In the genomic region with DNA sequence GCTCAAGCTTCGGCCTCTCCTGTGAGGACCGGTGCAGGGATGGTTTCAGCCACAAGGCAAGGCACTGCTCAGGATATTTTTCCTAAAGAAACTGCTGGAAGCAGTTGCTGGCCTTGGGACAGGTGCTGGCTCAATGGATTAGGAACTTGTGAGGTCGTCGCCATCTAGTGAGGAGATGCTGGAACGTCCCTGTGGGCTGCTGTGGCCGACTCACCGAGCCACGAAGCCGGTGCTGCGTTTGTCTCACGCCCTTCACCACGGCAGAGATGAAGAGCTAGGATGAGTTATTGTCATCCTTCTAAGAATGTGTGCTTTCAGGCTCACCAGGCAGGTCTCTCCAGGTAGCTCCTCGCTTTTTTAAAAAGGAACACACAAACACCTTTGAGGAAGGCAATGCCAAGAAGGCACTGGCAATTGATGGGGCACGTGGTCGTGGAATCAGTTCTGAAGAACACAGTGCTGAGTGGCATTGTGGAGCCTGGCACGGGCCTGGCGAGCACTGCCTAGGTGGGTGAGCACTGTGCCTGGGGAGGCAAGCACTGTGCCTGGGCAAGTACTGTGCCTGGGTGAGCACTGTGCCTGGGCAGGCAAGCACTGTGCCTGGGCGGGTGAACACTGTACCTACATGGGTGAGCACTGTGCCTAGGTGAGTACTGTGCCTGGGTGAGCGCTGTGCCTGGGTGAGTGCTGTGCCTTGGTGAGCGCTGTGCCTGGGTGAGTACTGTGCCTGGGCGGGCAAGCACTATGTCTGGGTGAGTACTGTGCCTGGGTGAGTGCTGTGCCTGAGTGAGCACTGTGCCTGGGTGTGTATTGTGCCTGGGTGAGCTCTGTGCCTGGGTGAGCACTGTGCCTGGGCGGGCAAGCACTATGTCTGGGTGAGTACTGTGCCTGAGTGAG, we compare ENCODE assay signal across 8 cellular contexts.
DNase-seq lines count a peak whose midpoint lies in the region; ATAC-seq and TF ChIP-seq lines count a peak whose summit lies in the region.

No MANE protein-coding gene starts in this region.

- H3K4me2 ChIP-seq in Karpas-422 (ENCODE audit: low read depth, low read length, poor library complexity, severe bottlenecking), result no peak overlapping the region

- H3K9ac ChIP-seq in Karpas-422 (ENCODE audit: low read length), result no peak overlapping the region

- peak; percentile 33 for TF ChIP-seq CTCF in glutamatergic neuron (IDR thresholded peaks at IDR 0.05; ENCODE audit: partially characterized antibody, unreplicated experiment)

- no peak overlapping the region for H3K4me3 Mint-ChIP-seq in glutamatergic neuron (ENCODE audit: unreplicated experiment)

- no peak overlapping the region for H2AFZ ChIP-seq in Karpas-422 (ENCODE audit: low read length)

- no peaks in the 10 kb centered on the region for H3K79me2 ChIP-seq in Karpas-422 (ENCODE audit: low read length)

- H3K4me1 ChIP-seq in Karpas-422 (ENCODE audit: low read length), result no peaks in the 10 kb centered on the region

- no peak overlapping the region for H3K27ac ChIP-seq in Karpas-422 (ENCODE audit: low read length)

- no peaks in the 10 kb centered on the region for H3K9me3 ChIP-seq in Karpas-422 (ENCODE audit: low read length)

- peaks cover 1% of the 10 kb centered on the region for H3K27me3 Mint-ChIP-seq in glutamatergic neuron (ENCODE audit: unreplicated experiment)

- no peak overlapping the region for H3K4me3 ChIP-seq in Karpas-422 (ENCODE audit: low read length)

- ATAC-seq in SK-N-SH treated with all-trans-retinoic acid at 6 μM for 48 hours, result peak; percentile 90
- no peak for ATAC-seq in GM18870 (IDR thresholded peaks at IDR 0.05; ENCODE audit: unreplicated experiment)
- no peak for ATAC-seq in GM21717 (IDR thresholded peaks at IDR 0.05; ENCODE audit: unreplicated experiment)

- no peak overlapping the region for H3K27ac Mint-ChIP-seq in glutamatergic neuron (ENCODE audit: unreplicated experiment)

- H3K27me3 ChIP-seq in Karpas-422 (ENCODE audit: low read length), result no peaks in the 10 kb centered on the region

- H4K20me1 ChIP-seq in Karpas-422 (ENCODE audit: insufficient read depth, low read depth, low read length), result no peaks in the 10 kb centered on the region

- H3K4me1 Mint-ChIP-seq in glutamatergic neuron (ENCODE audit: low read depth, unreplicated experiment), result no peaks in the 10 kb centered on the region

- no peaks in the 10 kb centered on the region for H3K9me3 Mint-ChIP-seq in glutamatergic neuron (ENCODE audit: unreplicated experiment)

- DNase-seq in Daoy (ENCODE audit: low read depth) (peak; percentile 40), Karpas-422 (peak; percentile 41), glutamatergic neuron (peak; percentile 64), putamen (ENCODE audit: low spot score) (peak; percentile 39), cortex of kidney (lab: John Stamatoyannopoulos, UW) (no peak)

- H3K9me2 ChIP-seq in Karpas-422 (replicated peaks; ENCODE audit: insufficient read depth, low read length), result no peaks in the 10 kb centered on the region

- H3K36me3 ChIP-seq in Karpas-422 (ENCODE audit: insufficient read depth, low read length), result no peaks in the 10 kb centered on the region

- H3K36me3 Mint-ChIP-seq in glutamatergic neuron (ENCODE audit: unreplicated experiment), result no peaks in the 10 kb centered on the region

TF ChIP-seq in SK-N-SH treated with all-trans-retinoic acid at 6 μM for 48 hours, 23 proteins besides CTCF, POLR2A, EP300 and RAD21:
- TF ChIP-seq ISL1 (CRISPR knock-in tag; IDR thresholded peaks at IDR 0.05), result no peak
- no peak for TF ChIP-seq BACH2 (CRISPR knock-in tag; IDR thresholded peaks at IDR 0.05; ENCODE audit: borderline replicate concordance)
- no peak for TF ChIP-seq ESRRG (CRISPR knock-in tag; IDR thresholded peaks at IDR 0.05)
- no peak for TF ChIP-seq ZFP3 (CRISPR knock-in tag; IDR thresholded peaks at IDR 0.05)
- no peak for TF ChIP-seq RARB (CRISPR knock-in tag; IDR thresholded peaks at IDR 0.05)
- no peak for TF ChIP-seq ZNF8 (CRISPR knock-in tag; IDR thresholded peaks at IDR 0.05)
- TF ChIP-seq, protein P1, sequence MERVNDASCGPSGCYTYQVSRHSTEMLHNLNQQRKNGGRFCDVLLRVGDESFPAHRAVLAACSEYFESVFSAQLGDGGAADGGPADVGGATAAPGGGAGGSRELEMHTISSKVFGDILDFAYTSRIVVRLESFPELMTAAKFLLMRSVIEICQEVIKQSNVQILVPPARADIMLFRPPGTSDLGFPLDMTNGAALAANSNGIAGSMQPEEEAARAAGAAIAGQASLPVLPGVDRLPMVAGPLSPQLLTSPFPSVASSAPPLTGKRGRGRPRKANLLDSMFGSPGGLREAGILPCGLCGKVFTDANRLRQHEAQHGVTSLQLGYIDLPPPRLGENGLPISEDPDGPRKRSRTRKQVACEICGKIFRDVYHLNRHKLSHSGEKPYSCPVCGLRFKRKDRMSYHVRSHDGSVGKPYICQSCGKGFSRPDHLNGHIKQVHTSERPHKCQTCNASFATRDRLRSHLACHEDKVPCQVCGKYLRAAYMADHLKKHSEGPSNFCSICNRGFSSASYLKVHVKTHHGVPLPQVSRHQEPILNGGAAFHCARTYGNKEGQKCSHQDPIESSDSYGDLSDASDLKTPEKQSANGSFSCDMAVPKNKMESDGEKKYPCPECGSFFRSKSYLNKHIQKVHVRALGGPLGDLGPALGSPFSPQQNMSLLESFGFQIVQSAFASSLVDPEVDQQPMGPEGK (CRISPR knock-in tag; IDR thresholded peaks at IDR 0.05; ENCODE audit: borderline replicate concordance), result no peak
- no peak for TF ChIP-seq ZNF565 (CRISPR knock-in tag; conservative IDR thresholded peaks at IDR 0.05; ENCODE audit: low read depth)
- TF ChIP-seq ZFP30 (CRISPR knock-in tag; IDR thresholded peaks at IDR 0.05), result no peak
- no peak for TF ChIP-seq PPARA (CRISPR knock-in tag; IDR thresholded peaks at IDR 0.05; ENCODE audit: borderline replicate concordance)
- TF ChIP-seq, protein P2, sequence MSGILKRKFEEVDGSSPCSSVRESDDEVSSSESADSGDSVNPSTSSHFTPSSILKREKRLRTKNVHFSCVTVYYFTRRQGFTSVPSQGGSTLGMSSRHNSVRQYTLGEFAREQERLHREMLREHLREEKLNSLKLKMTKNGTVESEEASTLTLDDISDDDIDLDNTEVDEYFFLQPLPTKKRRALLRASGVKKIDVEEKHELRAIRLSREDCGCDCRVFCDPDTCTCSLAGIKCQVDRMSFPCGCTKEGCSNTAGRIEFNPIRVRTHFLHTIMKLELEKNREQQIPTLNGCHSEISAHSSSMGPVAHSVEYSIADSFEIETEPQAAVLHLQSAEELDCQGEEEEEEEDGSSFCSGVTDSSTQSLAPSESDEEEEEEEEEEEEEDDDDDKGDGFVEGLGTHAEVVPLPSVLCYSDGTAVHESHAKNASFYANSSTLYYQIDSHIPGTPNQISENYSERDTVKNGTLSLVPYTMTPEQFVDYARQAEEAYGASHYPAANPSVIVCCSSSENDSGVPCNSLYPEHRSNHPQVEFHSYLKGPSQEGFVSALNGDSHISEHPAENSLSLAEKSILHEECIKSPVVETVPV (CRISPR knock-in tag; IDR thresholded peaks at IDR 0.05), result no peak
- TF ChIP-seq CSDC2 (CRISPR knock-in tag; IDR thresholded peaks at IDR 0.05), result no peak
- TF ChIP-seq TOX (CRISPR knock-in tag; IDR thresholded peaks at IDR 0.05; ENCODE audit: borderline replicate concordance), result no peak
- no peak for TF ChIP-seq OSR1 (CRISPR knock-in tag; IDR thresholded peaks at IDR 0.05)
- no peak for TF ChIP-seq ZNF70 (CRISPR knock-in tag; IDR thresholded peaks at IDR 0.05)
- TF ChIP-seq ARNTL (CRISPR knock-in tag; IDR thresholded peaks at IDR 0.05; ENCODE audit: borderline replicate concordance, low read depth), result no peak
- TF ChIP-seq ZC3H10 (CRISPR knock-in tag; IDR thresholded peaks at IDR 0.05), result no peak
- TF ChIP-seq SNAI2 (CRISPR knock-in tag; IDR thresholded peaks at IDR 0.05), result no peak
- TF ChIP-seq, protein P3, sequence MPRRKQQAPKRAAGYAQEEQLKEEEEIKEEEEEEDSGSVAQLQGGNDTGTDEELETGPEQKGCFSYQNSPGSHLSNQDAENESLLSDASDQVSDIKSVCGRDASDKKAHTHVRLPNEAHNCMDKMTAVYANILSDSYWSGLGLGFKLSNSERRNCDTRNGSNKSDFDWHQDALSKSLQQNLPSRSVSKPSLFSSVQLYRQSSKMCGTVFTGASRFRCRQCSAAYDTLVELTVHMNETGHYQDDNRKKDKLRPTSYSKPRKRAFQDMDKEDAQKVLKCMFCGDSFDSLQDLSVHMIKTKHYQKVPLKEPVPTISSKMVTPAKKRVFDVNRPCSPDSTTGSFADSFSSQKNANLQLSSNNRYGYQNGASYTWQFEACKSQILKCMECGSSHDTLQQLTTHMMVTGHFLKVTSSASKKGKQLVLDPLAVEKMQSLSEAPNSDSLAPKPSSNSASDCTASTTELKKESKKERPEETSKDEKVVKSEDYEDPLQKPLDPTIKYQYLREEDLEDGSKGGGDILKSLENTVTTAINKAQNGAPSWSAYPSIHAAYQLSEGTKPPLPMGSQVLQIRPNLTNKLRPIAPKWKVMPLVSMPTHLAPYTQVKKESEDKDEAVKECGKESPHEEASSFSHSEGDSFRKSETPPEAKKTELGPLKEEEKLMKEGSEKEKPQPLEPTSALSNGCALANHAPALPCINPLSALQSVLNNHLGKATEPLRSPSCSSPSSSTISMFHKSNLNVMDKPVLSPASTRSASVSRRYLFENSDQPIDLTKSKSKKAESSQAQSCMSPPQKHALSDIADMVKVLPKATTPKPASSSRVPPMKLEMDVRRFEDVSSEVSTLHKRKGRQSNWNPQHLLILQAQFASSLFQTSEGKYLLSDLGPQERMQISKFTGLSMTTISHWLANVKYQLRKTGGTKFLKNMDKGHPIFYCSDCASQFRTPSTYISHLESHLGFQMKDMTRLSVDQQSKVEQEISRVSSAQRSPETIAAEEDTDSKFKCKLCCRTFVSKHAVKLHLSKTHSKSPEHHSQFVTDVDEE (CRISPR knock-in tag; IDR thresholded peaks at IDR 0.05), result no peak
